ENCODE assay signal across 39 cellular contexts in the genomic region with DNA sequence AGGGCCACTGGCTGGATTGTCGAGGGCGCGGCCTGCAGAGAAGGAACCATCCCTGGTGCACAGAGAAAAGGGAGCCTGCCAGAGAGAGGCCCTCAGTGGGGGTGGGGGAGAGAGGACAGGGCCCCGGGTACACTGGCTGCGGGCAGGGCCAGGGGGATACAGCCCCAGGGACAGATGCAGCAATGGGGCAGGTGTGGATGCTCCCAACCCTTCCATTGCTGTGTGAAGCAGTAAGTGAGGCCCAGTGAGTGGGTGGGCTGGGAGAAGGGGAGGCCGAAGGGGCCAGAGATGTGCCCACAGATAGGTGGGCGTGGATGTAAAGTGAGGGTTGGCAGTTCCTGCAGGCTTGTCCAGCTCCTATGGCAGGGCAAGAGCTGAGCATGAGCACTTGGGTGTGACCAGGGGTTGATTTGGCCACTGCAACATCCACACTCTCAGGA. TPM values are rescaled to one million over a fixed set of nuclear protein-coding genes. Genes with fewer than 3 reads are reported as not detected.
"Had no signal": no experiment of that assay in that cellular context is flagged by ENCODE, and none has a peak within 500 bp of the region (broad histone marks: within the 10 kb centered on the region; RNA-seq: fewer than 3 reads in every experiment).

No MANE protein-coding gene starts in this region.

- H3K36me3 Mint-ChIP-seq: activated CD4-positive, alpha-beta memory T cell treated with anti-CD3 and anti-CD28 coated beads for 36 hours; immature natural killer cell; natural killer cell treated with Interleukin-12 subunit alpha and Interleukin-12 subunit beta and Interleukin-15 and Interleukin-18, amount 100 ng/mL, for 72 hours; stimulated activated effector memory CD8-positive, alpha-beta T cell treated with anti-CD3 and anti-CD28 coated beads, Interleukin-12 subunit alpha, Interleukin-12 subunit beta, amount 100 ng/mL, for 72 hours had no signal

- H3K9me3 Mint-ChIP-seq: activated CD4-positive, alpha-beta memory T cell treated with anti-CD3 and anti-CD28 coated beads for 36 hours; activated CD4-positive, alpha-beta T cell treated with anti-CD3 and anti-CD28 coated beads, Interleukin-2, amount 10 ng/mL, durations not matched to agents 24 days and 14 days; activated T-helper 1 cell treated with anti-CD3 and anti-CD28 coated beads, Interleukin-12 subunit alpha, Interleukin-12 subunit beta, Interleukin-2, Interleukin-4 antibody, amounts not matched to agents 30 ng/mL and 10 ng/mL and 1 ng/mL, durations not matched to agents 14 hours and 24 hours and 36 hours; effector memory CD8-positive, alpha-beta T cell; immature natural killer cell; natural killer cell treated with Interleukin-12 subunit alpha and Interleukin-12 subunit beta and Interleukin-15 and Interleukin-18, amount 100 ng/mL, for 72 hours; stimulated activated effector memory CD8-positive, alpha-beta T cell treated with anti-CD3 and anti-CD28 coated beads, Interleukin-12 subunit alpha, Interleukin-12 subunit beta, amount 100 ng/mL, for 72 hours; stimulated activated naive CD8-positive, alpha-beta T cell treated with anti-CD3 and anti-CD28 coated beads, Interleukin-15, Interleukin-2, amounts not matched to agents 100 ng/mL and 50 ng/mL, for 24 hours had no signal

- H3K27ac Mint-ChIP-seq: activated CD4-positive, alpha-beta memory T cell treated with anti-CD3 and anti-CD28 coated beads for 36 hours; activated CD4-positive, alpha-beta T cell treated with anti-CD3 and anti-CD28 coated beads, Interleukin-2, amount 10 ng/mL, durations not matched to agents 24 days and 14 days; activated T-helper 1 cell treated with anti-CD3 and anti-CD28 coated beads, Interleukin-12 subunit alpha, Interleukin-12 subunit beta, Interleukin-2, Interleukin-4 antibody, amounts not matched to agents 30 ng/mL and 10 ng/mL and 1 ng/mL, durations not matched to agents 14 hours and 24 hours and 36 hours; effector memory CD8-positive, alpha-beta T cell; immature natural killer cell; natural killer cell treated with Interleukin-12 subunit alpha and Interleukin-12 subunit beta and Interleukin-15 and Interleukin-18, amount 100 ng/mL, for 72 hours; progenitor cell of endocrine pancreas; stimulated activated effector memory CD8-positive, alpha-beta T cell treated with anti-CD3 and anti-CD28 coated beads, Interleukin-12 subunit alpha, Interleukin-12 subunit beta, amount 100 ng/mL, for 72 hours; stimulated activated naive CD8-positive, alpha-beta T cell treated with anti-CD3 and anti-CD28 coated beads, Interleukin-15, Interleukin-2, amounts not matched to agents 100 ng/mL and 50 ng/mL, for 24 hours had no signal

- H3K27ac ChIP-seq: brain microvascular endothelial cell, gastrocnemius medialis, left lung, lower lobe of right lung, neutrophil, ovary, sigmoid colon, upper lobe of left lung had no signal

- FAIRE-seq: astrocyte, small intestine, TTC549 had no signal

- H3K9me3 ChIP-seq: gastrocnemius medialis, left lung, lower lobe of right lung, neutrophil, ovary, sigmoid colon, upper lobe of left lung had no signal

- DNase-seq: activated CD4-positive, alpha-beta memory T cell treated with anti-CD3 and anti-CD28 coated beads for 36 hours; activated CD4-positive, alpha-beta T cell treated with anti-CD3 and anti-CD28 coated beads, Interleukin-2, amount 10 ng/mL, durations not matched to agents 24 days and 14 days; activated CD4-positive, CD25-positive, alpha-beta regulatory T cell treated with anti-CD3 and anti-CD28 coated beads, Interleukin-2, amount 50 U/mL, for 72 hours; activated CD8-positive, alpha-beta memory T cell treated with anti-CD3 and anti-CD28 coated beads, Interleukin-2, amount 50 U/mL, for 4 hours; activated gamma-delta T cell treated with Interleukin-2 at 50 U/mL for 16 hours; activated naive CD4-positive, alpha-beta T cell treated with anti-CD3 and anti-CD28 coated beads, Interleukin-2, amount 50 U/mL, for 16 hours; activated T-cell treated with anti-CD3 and anti-CD28 coated beads, Interleukin-2, amount 50 U/mL, for 1 hour; amniotic stem cell; brain microvascular endothelial cell; cortex of kidney; effector memory CD8-positive, alpha-beta T cell; erythroblast; hypothalamus; immature natural killer cell; mesenchymal stem cell; sigmoid colon; stimulated activated CD4-positive, alpha-beta T cell treated with anti-CD3 and anti-CD28 coated beads, Interleukin-4, amount 100 ng/mL, for 24 hours had no signal

- ATAC-seq: effector memory CD8-positive, alpha-beta T cell; gastrocnemius medialis; left lung; lower lobe of right lung; natural killer cell treated with Interleukin-12 subunit alpha and Interleukin-12 subunit beta and Interleukin-15 and Interleukin-18, amount 100 ng/mL, for 72 hours; stimulated activated effector memory CD8-positive, alpha-beta T cell treated with anti-CD3 and anti-CD28 coated beads, Interleukin-12 subunit alpha, Interleukin-12 subunit beta, amount 100 ng/mL, for 72 hours had no signal

- H3K27me3 ChIP-seq: brain microvascular endothelial cell, gastrocnemius medialis, left lung, neutrophil, ovary, sigmoid colon, upper lobe of left lung had no signal

- H3K4me1 Mint-ChIP-seq: activated CD4-positive, alpha-beta T cell treated with anti-CD3 and anti-CD28 coated beads, Interleukin-2, amount 10 ng/mL, durations not matched to agents 24 days and 14 days; immature natural killer cell; stimulated activated effector memory CD8-positive, alpha-beta T cell treated with anti-CD3 and anti-CD28 coated beads, Interleukin-12 subunit alpha, Interleukin-12 subunit beta, amount 100 ng/mL, for 72 hours had no signal

- H3K4me1 ChIP-seq: gastrocnemius medialis, left lung, lower lobe of right lung, sigmoid colon, upper lobe of left lung had no signal

- H3K4me3 ChIP-seq: gastrocnemius medialis, left lung, lower lobe of right lung, ovary, sigmoid colon, upper lobe of left lung had no signal

- H3K4me3 Mint-ChIP-seq: activated CD4-positive, alpha-beta memory T cell treated with anti-CD3 and anti-CD28 coated beads for 36 hours; activated CD4-positive, alpha-beta T cell treated with anti-CD3 and anti-CD28 coated beads, Interleukin-2, amount 10 ng/mL, durations not matched to agents 24 days and 14 days; activated T-helper 1 cell treated with anti-CD3 and anti-CD28 coated beads, Interleukin-12 subunit alpha, Interleukin-12 subunit beta, Interleukin-2, Interleukin-4 antibody, amounts not matched to agents 30 ng/mL and 10 ng/mL and 1 ng/mL, durations not matched to agents 14 hours and 24 hours and 36 hours; effector memory CD8-positive, alpha-beta T cell; immature natural killer cell; natural killer cell treated with Interleukin-12 subunit alpha and Interleukin-12 subunit beta and Interleukin-15 and Interleukin-18, amount 100 ng/mL, for 72 hours; stimulated activated effector memory CD8-positive, alpha-beta T cell treated with anti-CD3 and anti-CD28 coated beads, Interleukin-12 subunit alpha, Interleukin-12 subunit beta, amount 100 ng/mL, for 72 hours; stimulated activated naive CD8-positive, alpha-beta T cell treated with anti-CD3 and anti-CD28 coated beads, Interleukin-15, Interleukin-2, amounts not matched to agents 100 ng/mL and 50 ng/mL, for 24 hours had no signal

- H3K27me3 Mint-ChIP-seq: activated CD4-positive, alpha-beta memory T cell treated with anti-CD3 and anti-CD28 coated beads for 36 hours; activated CD4-positive, alpha-beta T cell treated with anti-CD3 and anti-CD28 coated beads, Interleukin-2, amount 10 ng/mL, durations not matched to agents 24 days and 14 days; natural killer cell treated with Interleukin-12 subunit alpha and Interleukin-12 subunit beta and Interleukin-15 and Interleukin-18, amount 100 ng/mL, for 72 hours; progenitor cell of endocrine pancreas; stimulated activated naive CD8-positive, alpha-beta T cell treated with anti-CD3 and anti-CD28 coated beads, Interleukin-15, Interleukin-2, amounts not matched to agents 100 ng/mL and 50 ng/mL, for 24 hours had no signal

- H3K36me3 ChIP-seq: brain microvascular endothelial cell, gastrocnemius medialis, left lung, lower lobe of right lung, neutrophil, ovary, sigmoid colon, upper lobe of left lung had no signal

RNA-seq across cellular contexts. Expression of a gene that starts 7.4 kb away (rescaled TPM):
- total RNA-seq: activated CD4-positive, alpha-beta memory T cell treated with anti-CD3 and anti-CD28 coated beads for 36 hours; activated CD4-positive, alpha-beta T cell treated with anti-CD3 and anti-CD28 coated beads, Interleukin-2, amount 10 ng/mL, durations not matched to agents 24 days and 14 days; activated CD8-positive, alpha-beta memory T cell treated with anti-CD3 and anti-CD28 coated beads for 36 hours; activated T-helper 1 cell treated with anti-CD3 and anti-CD28 coated beads, Interleukin-12 subunit alpha, Interleukin-12 subunit beta, Interleukin-2, Interleukin-4 antibody, amounts not matched to agents 30 ng/mL and 10 ng/mL and 1 ng/mL, durations not matched to agents 14 hours and 24 hours and 36 hours; astrocyte; cardiac septum; cerebellum; left lung; lower lobe of right lung; myocyte; natural killer cell treated with Interleukin-12 subunit alpha and Interleukin-12 subunit beta and Interleukin-15 and Interleukin-18, amount 100 ng/mL, for 72 hours; renal cortical epithelial cell; sigmoid colon; T-helper 1 cell treated with Interleukin-12 subunit alpha and Interleukin-12 subunit beta and Interleukin-4 antibody, amounts not matched to agents 30 ng/mL and 1 ng/mL, for 36 hours had no signal
- polyA plus RNA-seq: immature natural killer cell had no signal

RNA-seq across cellular contexts. Expression of a gene that starts 19.9 kb away (rescaled TPM):
- total RNA-seq: activated CD4-positive, alpha-beta memory T cell treated with anti-CD3 and anti-CD28 coated beads for 36 hours; activated CD4-positive, alpha-beta T cell treated with anti-CD3 and anti-CD28 coated beads, Interleukin-2, amount 10 ng/mL, durations not matched to agents 24 days and 14 days; activated CD8-positive, alpha-beta memory T cell treated with anti-CD3 and anti-CD28 coated beads for 36 hours; activated T-helper 1 cell treated with anti-CD3 and anti-CD28 coated beads, Interleukin-12 subunit alpha, Interleukin-12 subunit beta, Interleukin-2, Interleukin-4 antibody, amounts not matched to agents 30 ng/mL and 10 ng/mL and 1 ng/mL, durations not matched to agents 14 hours and 24 hours and 36 hours; cardiac septum; cerebellum; gastrocnemius medialis; myocyte; natural killer cell treated with Interleukin-12 subunit alpha and Interleukin-12 subunit beta and Interleukin-15 and Interleukin-18, amount 100 ng/mL, for 72 hours; sigmoid colon; subcutaneous adipose tissue; T-helper 1 cell treated with Interleukin-12 subunit alpha and Interleukin-12 subunit beta and Interleukin-4 antibody, amounts not matched to agents 30 ng/mL and 1 ng/mL, for 36 hours had no signal
- polyA plus RNA-seq: immature natural killer cell had no signal

RNA-seq across cellular contexts. Expression of a gene that starts 30.1 kb away (rescaled TPM):
- total RNA-seq: activated CD4-positive, alpha-beta memory T cell treated with anti-CD3 and anti-CD28 coated beads for 36 hours; activated CD4-positive, alpha-beta T cell treated with anti-CD3 and anti-CD28 coated beads, Interleukin-2, amount 10 ng/mL, durations not matched to agents 24 days and 14 days; activated CD8-positive, alpha-beta memory T cell treated with anti-CD3 and anti-CD28 coated beads for 36 hours; activated T-helper 1 cell treated with anti-CD3 and anti-CD28 coated beads, Interleukin-12 subunit alpha, Interleukin-12 subunit beta, Interleukin-2, Interleukin-4 antibody, amounts not matched to agents 30 ng/mL and 10 ng/mL and 1 ng/mL, durations not matched to agents 14 hours and 24 hours and 36 hours; astrocyte; cardiac septum; cerebellum; kidney epithelial cell; myocyte; natural killer cell treated with Interleukin-12 subunit alpha and Interleukin-12 subunit beta and Interleukin-15 and Interleukin-18, amount 100 ng/mL, for 72 hours; sigmoid colon; subcutaneous adipose tissue; T-helper 1 cell treated with Interleukin-12 subunit alpha and Interleukin-12 subunit beta and Interleukin-4 antibody, amounts not matched to agents 30 ng/mL and 1 ng/mL, for 36 hours had no signal
- polyA plus RNA-seq: immature natural killer cell had no signal

RNA-seq across cellular contexts. Expression of a gene that starts 56.0 kb away (rescaled TPM):
- total RNA-seq: subcutaneous adipose tissue had no signal
- polyA plus RNA-seq: immature natural killer cell had no signal
